1 cellular context compared by ENCODE assay signal in the genomic region with DNA sequence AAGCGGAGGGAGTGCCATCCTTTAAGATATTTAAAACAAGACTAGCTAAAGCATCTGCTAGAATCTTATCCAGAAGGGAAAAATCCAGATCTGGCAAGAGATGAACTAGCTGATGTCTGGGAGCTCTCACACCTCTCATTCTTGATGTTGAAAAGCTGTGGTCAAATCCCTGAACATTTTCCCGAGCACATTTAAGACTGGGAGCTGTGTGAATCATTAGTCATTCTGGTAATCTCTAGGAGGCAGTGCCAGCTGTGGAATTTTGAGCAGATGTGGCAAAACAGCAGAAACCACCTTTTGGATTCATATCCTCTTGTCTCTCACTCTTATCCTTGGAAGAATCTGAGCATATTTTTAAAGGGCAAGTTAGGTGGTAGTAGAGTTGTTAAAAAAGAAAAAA.
TF ChIP-seq lines count a peak whose summit lies in the region.

No MANE protein-coding gene starts in this region.

TF ChIP-seq in HepG2, 621 proteins besides CTCF, POLR2A, EP300 and RAD21 (continued from another document):
- TF ChIP-seq, protein P1, sequence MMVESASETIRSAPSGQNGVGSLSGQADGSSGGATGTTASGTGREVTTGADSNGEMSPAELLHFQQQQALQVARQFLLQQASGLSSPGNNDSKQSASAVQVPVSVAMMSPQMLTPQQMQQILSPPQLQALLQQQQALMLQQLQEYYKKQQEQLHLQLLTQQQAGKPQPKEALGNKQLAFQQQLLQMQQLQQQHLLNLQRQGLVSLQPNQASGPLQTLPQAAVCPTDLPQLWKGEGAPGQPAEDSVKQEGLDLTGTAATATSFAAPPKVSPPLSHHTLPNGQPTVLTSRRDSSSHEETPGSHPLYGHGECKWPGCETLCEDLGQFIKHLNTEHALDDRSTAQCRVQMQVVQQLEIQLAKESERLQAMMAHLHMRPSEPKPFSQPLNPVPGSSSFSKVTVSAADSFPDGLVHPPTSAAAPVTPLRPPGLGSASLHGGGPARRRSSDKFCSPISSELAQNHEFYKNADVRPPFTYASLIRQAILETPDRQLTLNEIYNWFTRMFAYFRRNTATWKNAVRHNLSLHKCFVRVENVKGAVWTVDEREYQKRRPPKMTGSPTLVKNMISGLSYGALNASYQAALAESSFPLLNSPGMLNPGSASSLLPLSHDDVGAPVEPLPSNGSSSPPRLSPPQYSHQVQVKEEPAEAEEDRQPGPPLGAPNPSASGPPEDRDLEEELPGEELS (CRISPR knock-in tag; IDR thresholded peaks at IDR 0.05), result no peak
- TF ChIP-seq ZNF160 (CRISPR knock-in tag; IDR thresholded peaks at IDR 0.05), result no peak
- TF ChIP-seq, protein P2, sequence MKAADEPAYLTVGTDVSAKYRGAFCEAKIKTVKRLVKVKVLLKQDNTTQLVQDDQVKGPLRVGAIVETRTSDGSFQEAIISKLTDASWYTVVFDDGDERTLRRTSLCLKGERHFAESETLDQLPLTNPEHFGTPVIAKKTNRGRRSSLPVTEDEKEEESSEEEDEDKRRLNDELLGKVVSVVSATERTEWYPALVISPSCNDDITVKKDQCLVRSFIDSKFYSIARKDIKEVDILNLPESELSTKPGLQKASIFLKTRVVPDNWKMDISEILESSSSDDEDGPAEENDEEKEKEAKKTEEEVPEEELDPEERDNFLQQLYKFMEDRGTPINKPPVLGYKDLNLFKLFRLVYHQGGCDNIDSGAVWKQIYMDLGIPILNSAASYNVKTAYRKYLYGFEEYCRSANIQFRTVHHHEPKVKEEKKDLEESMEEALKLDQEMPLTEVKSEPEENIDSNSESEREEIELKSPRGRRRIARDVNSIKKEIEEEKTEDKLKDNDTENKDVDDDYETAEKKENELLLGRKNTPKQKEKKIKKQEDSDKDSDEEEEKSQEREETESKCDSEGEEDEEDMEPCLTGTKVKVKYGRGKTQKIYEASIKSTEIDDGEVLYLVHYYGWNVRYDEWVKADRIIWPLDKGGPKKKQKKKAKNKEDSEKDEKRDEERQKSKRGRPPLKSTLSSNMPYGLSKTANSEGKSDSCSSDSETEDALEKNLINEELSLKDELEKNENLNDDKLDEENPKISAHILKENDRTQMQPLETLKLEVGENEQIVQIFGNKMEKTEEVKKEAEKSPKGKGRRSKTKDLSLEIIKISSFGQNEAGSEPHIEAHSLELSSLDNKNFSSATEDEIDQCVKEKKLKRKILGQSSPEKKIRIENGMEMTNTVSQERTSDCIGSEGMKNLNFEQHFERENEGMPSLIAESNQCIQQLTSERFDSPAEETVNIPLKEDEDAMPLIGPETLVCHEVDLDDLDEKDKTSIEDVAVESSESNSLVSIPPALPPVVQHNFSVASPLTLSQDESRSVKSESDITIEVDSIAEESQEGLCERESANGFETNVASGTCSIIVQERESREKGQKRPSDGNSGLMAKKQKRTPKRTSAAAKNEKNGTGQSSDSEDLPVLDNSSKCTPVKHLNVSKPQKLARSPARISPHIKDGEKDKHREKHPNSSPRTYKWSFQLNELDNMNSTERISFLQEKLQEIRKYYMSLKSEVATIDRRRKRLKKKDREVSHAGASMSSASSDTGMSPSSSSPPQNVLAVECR (CRISPR knock-in tag; IDR thresholded peaks at IDR 0.05; ENCODE audit: borderline replicate concordance), result no peak
- no peak for TF ChIP-seq HNRNPUL1 (IDR thresholded peaks at IDR 0.05; ENCODE audit: low read depth, low read length)
- TF ChIP-seq ZFY (CRISPR knock-in tag; IDR thresholded peaks at IDR 0.05), result no peak
- TF ChIP-seq GATAD2A (CRISPR knock-in tag; IDR thresholded peaks at IDR 0.05), result no peak
- no peak for TF ChIP-seq SOX5 (CRISPR knock-in tag; IDR thresholded peaks at IDR 0.05; ENCODE audit: borderline replicate concordance)
